Comparison of ENCODE assay signal across 1 cellular context in genomic region chr17:21344801-21345200, GRCh38. TPM values are rescaled to one million over a fixed set of nuclear protein-coding genes. Genes with fewer than 3 reads are reported as not detected.
"Had no signal": no experiment of that assay in that cellular context is flagged by ENCODE, and none has a peak within 500 bp of the region (broad histone marks: within the 10 kb centered on the region; RNA-seq: fewer than 3 reads in every experiment).

No MANE protein-coding gene starts in this region.

RNA-seq across cellular contexts. Expression of gene KCNJ12, which starts 31.4 kb away (rescaled TPM):
- total RNA-seq: mammary epithelial cell had no signal
